ENCODE assay signal across 9 cellular contexts in the genomic region with DNA sequence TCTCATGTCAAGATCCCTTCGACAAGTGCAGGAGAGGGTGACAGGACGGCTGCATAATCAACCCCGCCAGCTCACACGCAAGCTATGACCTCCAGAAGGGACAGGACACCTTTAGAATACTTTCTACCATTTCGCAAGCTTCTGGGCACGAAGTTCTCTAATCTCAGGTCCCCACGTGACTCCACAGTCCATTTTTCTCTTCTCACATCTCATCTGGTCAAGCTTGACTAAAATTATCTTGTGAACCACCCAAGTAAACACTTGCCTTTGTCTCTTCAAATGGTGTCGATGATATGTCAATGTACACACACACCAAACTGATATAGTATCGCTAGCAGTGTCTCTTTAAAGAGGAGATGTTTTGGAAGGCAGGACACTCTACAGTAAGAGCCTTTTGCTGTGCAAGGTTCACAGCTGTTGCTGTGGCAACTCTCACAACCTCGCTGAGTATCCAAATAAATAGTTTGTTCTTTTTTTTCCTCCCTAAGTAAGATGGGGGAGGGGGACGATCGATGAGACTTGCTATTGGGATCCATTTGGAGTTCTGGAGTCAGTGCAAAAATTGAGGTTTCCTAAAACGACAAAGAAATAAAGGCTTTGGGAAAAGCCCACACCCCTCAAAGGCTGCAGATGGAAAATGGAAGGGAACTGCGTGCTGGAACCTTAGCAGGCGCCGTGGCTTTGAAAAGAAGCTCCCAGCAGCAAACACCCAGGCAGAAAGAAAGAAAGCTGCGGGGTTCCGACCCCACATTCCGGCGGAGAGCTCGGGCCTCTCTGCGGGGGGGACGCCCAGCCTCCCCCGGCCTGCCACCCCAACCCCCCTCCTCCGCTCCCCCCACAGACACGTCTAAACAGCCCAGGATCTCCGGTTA.
DNase-seq lines count a peak whose midpoint lies in the region; FAIRE-seq and TF ChIP-seq lines count a peak whose summit lies in the region.
"Had no signal": no experiment of that assay in that cellular context is flagged by ENCODE, and none has a peak within 500 bp of the region (broad histone marks: within the 10 kb centered on the region; RNA-seq: fewer than 3 reads in every experiment).

No MANE protein-coding gene starts in this region.

- no peaks in the 10 kb centered on the region for H3K36me3 ChIP-seq in HUES64 (ENCODE audit: insufficient read depth, low read length)
- H3K36me3 ChIP-seq in ascending aorta, result no peaks in the 10 kb centered on the region
- no peaks in the 10 kb centered on the region for H3K36me3 ChIP-seq in iPS-18a (ENCODE audit: control insufficient read depth, low read depth, low read length)
- H3K36me3 ChIP-seq in small intestine (ENCODE audit: control insufficient read depth in 2 of 2, insufficient read depth in 2 of 2, low read length in 2 of 2), result no peaks in the 10 kb centered on the region

- H3K4me3 Mint-ChIP-seq in CD14-positive monocyte, result peak overlapping the region in 1 of 2 donors; percentile 48

- peaks cover 0 to 5% (median 0%) of the 10 kb centered on the region in 7 donors for H3K9me3 Mint-ChIP-seq in CD14-positive monocyte

- H3K27me3 ChIP-seq in HUES64 (ENCODE audit: insufficient read depth, low read length), result no peaks in the 10 kb centered on the region
- no peaks in the 10 kb centered on the region for H3K27me3 ChIP-seq in ascending aorta
- H3K27me3 ChIP-seq in iPS-18a (ENCODE audit: control insufficient read depth, insufficient read depth, low read length), result no peaks in the 10 kb centered on the region
- H3K27me3 ChIP-seq in small intestine (ENCODE audit: control insufficient read depth in 2 of 2, insufficient read depth in 2 of 2, low read length in 2 of 2), result no peaks in the 10 kb centered on the region

- H3K27me3 Mint-ChIP-seq in CD14-positive monocyte (ENCODE audit: low read depth in 3 of 3), result peaks cover 3 to 15% (median 7%) of the 10 kb centered on the region in 3 donors

- H3K4me1 Mint-ChIP-seq in CD14-positive monocyte, result peaks cover 11% of the 10 kb centered on the region
- H3K4me1 Mint-ChIP-seq: brain had no signal

- no peak for DNase-seq in ascending aorta (ENCODE audit: low spot score in 2 of 2)
- peak; percentile 5 for DNase-seq in small intestine
- DNase-seq in CD14-positive monocyte (ENCODE audit: low spot score), result no peak
- DNase-seq in T-helper 1 cell, result no peak
- DNase-seq in HCEC 1CT, result no peak
- no peak for DNase-seq in activated CD4-positive, alpha-beta T cell treated with anti-CD3 and anti-CD28 coated beads, Interleukin-2, amount 50 U/mL, for 4 hours

- intact Hi-C loops in ascending aorta (cut with DNase I), result loop anchor here (5.0 kb wide), 4 partner anchors 52 to 223 kb away; no protein-coding TSS in a partner anchor
- intact Hi-C loops in CD14-positive monocyte (cut with micrococcal nuclease), result no loop called here

- H3K9ac ChIP-seq in HUES64 (ENCODE audit: low read depth, low read length) (peak overlapping the region; percentile 71), iPS-18a (ENCODE audit: low read length) (peak overlapping the region; percentile 58)

- no peaks in the 10 kb centered on the region for H3K36me3 Mint-ChIP-seq in CD14-positive monocyte
- H3K36me3 Mint-ChIP-seq: brain had no signal

- TF ChIP-seq CTCF in ascending aorta (IDR thresholded peaks at IDR 0.05), result no peak
- TF ChIP-seq CTCF in CD14-positive monocyte (IDR thresholded peaks at IDR 0.05), result no peak

- H3K9me3 ChIP-seq in HUES64 (ENCODE audit: insufficient read depth, low read depth, low read length) (no peaks in the 10 kb centered on the region), ascending aorta (no peaks in the 10 kb centered on the region), iPS-18a (ENCODE audit: control insufficient read depth, low read depth, low read length) (no peaks in the 10 kb centered on the region), small intestine (ENCODE audit: control insufficient read depth, low read depth) (no peaks in the 10 kb centered on the region)

- H3K4me1 ChIP-seq in HUES64 (ENCODE audit: insufficient read depth, low read length) (peaks cover 31% of the 10 kb centered on the region), ascending aorta (peaks cover 4 to 6% of the 10 kb centered on the region in 2 donors), iPS-18a (ENCODE audit: control insufficient read depth, low read depth, low read length) (peaks cover 26% of the 10 kb centered on the region), small intestine (ENCODE audit: control insufficient read depth in 2 of 2, insufficient read depth in 1 of 2, low read depth in 1 of 2, low read length in 1 of 2) (peaks cover 0 to 3% of the 10 kb centered on the region in 2 donors)

- H3K4me3 ChIP-seq in HUES64 (ENCODE audit: low read length), result peak overlapping the region; percentile 49
- peak overlapping the region; percentile 56 to 83 for H3K4me3 ChIP-seq in ascending aorta
- peak overlapping the region; percentile 58 for H3K4me3 ChIP-seq in iPS-18a (ENCODE audit: low read length)
- no peak overlapping the region for H3K4me3 ChIP-seq in small intestine (ENCODE audit: low read depth in 1 of 2, low read length in 2 of 2)

- WGBS in HUES64, result 15% methylated on average over 24 of the region's 27 CpGs
- 6 to 13% (median 12%) methylated on average over 27 of the region's 27 CpGs for WGBS in small intestine, 3 donors

- no peak overlapping the region for H3K27ac Mint-ChIP-seq in CD14-positive monocyte

- FAIRE-seq in small intestine (lab: Jason Lieb, UNC), result no peak

- H3K27ac ChIP-seq in HUES64 (ENCODE audit: low read depth, low read length), result peak overlapping the region; percentile 92
- peak overlapping the region; percentile 43 to 46 for H3K27ac ChIP-seq in ascending aorta
- peak overlapping the region; percentile 71 for H3K27ac ChIP-seq in iPS-18a (ENCODE audit: low read length)
- H3K27ac ChIP-seq in small intestine (ENCODE audit: low read depth in 1 of 2, low read length in 1 of 2), result peak overlapping the region in 1 of 2 donors; percentile 17

Comparison
In these comparisons a context has a peak if more than half of its experiments do, and no peak if none do; other contexts are left out.
1. H3K4me3 ChIP-seq: peak in HUES64 (single experiment), ascending aorta (2 of 2) and iPS-18a (single experiment); none in small intestine (0 of 2).